Comparison of ENCODE assay signal across 1 cellular context in genomic region chr2:55487686-55488085, GRCh38.
TF ChIP-seq lines count a peak whose summit lies in the region.

No MANE protein-coding gene starts in this region.

TF ChIP-seq in K562, 482 proteins besides CTCF, POLR2A, EP300 and RAD21 (continued from another document and continues in another):
- TF ChIP-seq NFE2 (IDR thresholded peaks at IDR 0.05; ENCODE audit: low read depth): peak; percentile 74
- TF ChIP-seq E2F6 (IDR thresholded peaks at IDR 0.05; ENCODE audit: borderline replicate concordance in 1 of 2, extremely low read depth in 1 of 2, insufficient read depth in 1 of 2, insufficient read length in 1 of 2, low read depth in 1 of 2, low read length in 1 of 2, poor library complexity in 1 of 2, severe bottlenecking in 1 of 2): peak in 1 of 2 experiments; percentile 26
- TF ChIP-seq PHF21A (IDR thresholded peaks at IDR 0.05; ENCODE audit: borderline replicate concordance, low read depth): no peak
- no peak for TF ChIP-seq SREBF2 (CRISPR knock-in tag; IDR thresholded peaks at IDR 0.05)
- no peak for TF ChIP-seq ARID3B (CRISPR knock-in tag; IDR thresholded peaks at IDR 0.05; ENCODE audit: borderline replicate concordance)
- no peak for TF ChIP-seq PRMT5 (CRISPR knock-in tag; IDR thresholded peaks at IDR 0.05)
- TF ChIP-seq ZNF592 (IDR thresholded peaks at IDR 0.05): peak; percentile 62
- 0 out of 4 replicates have a peak, but pooled peaks of 1 of the 2 experiments have one; percentile 28 for TF ChIP-seq MNT (conservative IDR thresholded peaks at IDR 0.05)
- TF ChIP-seq ZNF764 (CRISPR knock-in tag; IDR thresholded peaks at IDR 0.05; ENCODE audit: low read depth): no peak
- no peak for TF ChIP-seq PBX2 (CRISPR knock-in tag; IDR thresholded peaks at IDR 0.05; ENCODE audit: low read depth)
- peak; percentile 78 for TF ChIP-seq PBX2 (tag; conservative IDR thresholded peaks at IDR 0.05; ENCODE audit: low read depth)
- TF ChIP-seq MAFF (IDR thresholded peaks at IDR 0.05; ENCODE audit: low read length): peak; percentile 1; the same call in 1 of the 2 replicates
- peak; percentile 80 for TF ChIP-seq MAFG (tag; conservative IDR thresholded peaks at IDR 0.05)
- no peak for TF ChIP-seq ZNF830 (CRISPR knock-in tag; IDR thresholded peaks at IDR 0.05)
- no peak for TF ChIP-seq DPF2 (IDR thresholded peaks at IDR 0.05)
- TF ChIP-seq ZNF175 (CRISPR knock-in tag; IDR thresholded peaks at IDR 0.05; ENCODE audit: low read depth): no peak
- no peak for TF ChIP-seq HCFC1 (IDR thresholded peaks at IDR 0.05; ENCODE audit: low read depth, low read length)
- no peak for TF ChIP-seq ETV5 (CRISPR knock-in tag; IDR thresholded peaks at IDR 0.05; ENCODE audit: low read depth)
- TF ChIP-seq EP400 (IDR thresholded peaks at IDR 0.05): peak; percentile 30; the same call in 1 of the 2 replicates
- peak; percentile 82 for TF ChIP-seq MEIS2 (IDR thresholded peaks at IDR 0.05; ENCODE audit: partially characterized antibody)
- no peak for TF ChIP-seq ZNF263 (CRISPR knock-in tag; IDR thresholded peaks at IDR 0.05; ENCODE audit: borderline replicate concordance)
- TF ChIP-seq ATF2 (CRISPR knock-in tag; IDR thresholded peaks at IDR 0.05): no peak
- TF ChIP-seq ARID3A (IDR thresholded peaks at IDR 0.05; ENCODE audit: borderline replicate concordance, low read depth, low read length): no peak
- TF ChIP-seq MYC (IDR thresholded peaks at IDR 0.05; ENCODE audit: low read depth, low read length): peak; percentile 50; the same call in 1 of the 2 replicates
- TF ChIP-seq MYC (CRISPR knock-in tag; IDR thresholded peaks at IDR 0.05; ENCODE audit: borderline replicate concordance, low read depth): no peak
- TF ChIP-seq NR1H2 (CRISPR knock-in tag; IDR thresholded peaks at IDR 0.05): no peak
- TF ChIP-seq MGA (IDR thresholded peaks at IDR 0.05): peak; percentile 73
- no peak for TF ChIP-seq EHMT2 (IDR thresholded peaks at IDR 0.05)
